8 cellular contexts compared by ENCODE assay signal in the genomic region with DNA sequence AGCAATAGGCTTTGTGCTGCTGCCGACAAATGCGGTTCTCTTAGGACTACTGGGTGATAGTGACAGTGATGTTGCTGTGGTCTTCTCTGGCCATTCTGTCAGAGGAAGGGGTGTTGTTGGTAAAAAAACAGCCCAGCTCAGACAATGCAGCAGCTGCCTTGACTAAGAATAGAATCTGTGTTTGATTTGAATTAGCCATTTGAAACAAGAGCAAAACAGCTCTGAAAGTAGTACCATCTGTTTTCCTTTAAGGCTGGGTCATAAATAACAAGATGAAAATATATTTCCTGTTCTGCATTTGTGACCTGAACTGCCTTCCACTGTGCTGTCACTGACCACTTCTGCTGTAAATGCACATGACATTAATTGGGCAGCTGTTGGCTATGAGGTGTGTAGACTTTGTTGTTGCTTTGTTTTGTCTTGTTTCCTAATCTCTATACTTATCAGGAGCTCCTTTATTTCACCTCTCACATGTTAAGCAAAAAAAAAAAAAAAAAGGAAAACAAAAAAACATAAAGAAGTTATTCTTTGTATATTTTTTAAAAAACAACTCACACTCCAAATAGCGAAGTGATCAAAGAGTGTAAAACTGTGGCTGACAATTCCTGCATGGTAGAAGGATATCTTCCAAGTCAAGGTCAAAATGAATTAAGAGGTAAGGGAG.
DNase-seq lines count a peak whose midpoint lies in the region; ATAC-seq and TF ChIP-seq lines count a peak whose summit lies in the region.

No MANE protein-coding gene starts in this region.

- DNase-seq in DMS153 treated with DMSO at 0.1 percent for 48 hours (lab: John Stamatoyannopoulos, UW; ENCODE audit: unreplicated experiment) (peak; percentile 45), COLO829 (ENCODE audit: low spot score) (no peak), activated T-cell treated with anti-CD3 and anti-CD28 coated beads for 4 hours (no peak)
- DNase-seq in stimulated activated CD4-positive, alpha-beta T cell treated with anti-CD3 and anti-CD28 coated beads, Interleukin-1b, Interleukin-23, amount 100 ng/mL, for 48 hours = no peak
- no peak for DNase-seq in activated CD4-positive, CD25-positive, alpha-beta regulatory T cell (lab: John Stamatoyannopoulos, UW)

- ATAC-seq in GM19467 (IDR thresholded peaks at IDR 0.05; ENCODE audit: unreplicated experiment) = peak; percentile 81
- ATAC-seq in HG03196 (IDR thresholded peaks at IDR 0.05; ENCODE audit: unreplicated experiment) = peak; percentile 65
- peak; percentile 91 for ATAC-seq in SK-N-SH treated with all-trans-retinoic acid at 6 μM for 48 hours

TF ChIP-seq in SK-N-SH treated with all-trans-retinoic acid at 6 μM for 48 hours, 23 proteins besides CTCF, POLR2A, EP300 and RAD21:
- TF ChIP-seq ZNF565 (CRISPR knock-in tag; conservative IDR thresholded peaks at IDR 0.05; ENCODE audit: low read depth) = 0 out of 2 replicates have a peak, but pooled peaks have one; percentile 47
- no peak for TF ChIP-seq PPARA (CRISPR knock-in tag; IDR thresholded peaks at IDR 0.05; ENCODE audit: borderline replicate concordance)
- peak; percentile 97 for TF ChIP-seq TCF4 (CRISPR knock-in tag; IDR thresholded peaks at IDR 0.05; ENCODE audit: borderline replicate concordance)
- TF ChIP-seq, protein P1, sequence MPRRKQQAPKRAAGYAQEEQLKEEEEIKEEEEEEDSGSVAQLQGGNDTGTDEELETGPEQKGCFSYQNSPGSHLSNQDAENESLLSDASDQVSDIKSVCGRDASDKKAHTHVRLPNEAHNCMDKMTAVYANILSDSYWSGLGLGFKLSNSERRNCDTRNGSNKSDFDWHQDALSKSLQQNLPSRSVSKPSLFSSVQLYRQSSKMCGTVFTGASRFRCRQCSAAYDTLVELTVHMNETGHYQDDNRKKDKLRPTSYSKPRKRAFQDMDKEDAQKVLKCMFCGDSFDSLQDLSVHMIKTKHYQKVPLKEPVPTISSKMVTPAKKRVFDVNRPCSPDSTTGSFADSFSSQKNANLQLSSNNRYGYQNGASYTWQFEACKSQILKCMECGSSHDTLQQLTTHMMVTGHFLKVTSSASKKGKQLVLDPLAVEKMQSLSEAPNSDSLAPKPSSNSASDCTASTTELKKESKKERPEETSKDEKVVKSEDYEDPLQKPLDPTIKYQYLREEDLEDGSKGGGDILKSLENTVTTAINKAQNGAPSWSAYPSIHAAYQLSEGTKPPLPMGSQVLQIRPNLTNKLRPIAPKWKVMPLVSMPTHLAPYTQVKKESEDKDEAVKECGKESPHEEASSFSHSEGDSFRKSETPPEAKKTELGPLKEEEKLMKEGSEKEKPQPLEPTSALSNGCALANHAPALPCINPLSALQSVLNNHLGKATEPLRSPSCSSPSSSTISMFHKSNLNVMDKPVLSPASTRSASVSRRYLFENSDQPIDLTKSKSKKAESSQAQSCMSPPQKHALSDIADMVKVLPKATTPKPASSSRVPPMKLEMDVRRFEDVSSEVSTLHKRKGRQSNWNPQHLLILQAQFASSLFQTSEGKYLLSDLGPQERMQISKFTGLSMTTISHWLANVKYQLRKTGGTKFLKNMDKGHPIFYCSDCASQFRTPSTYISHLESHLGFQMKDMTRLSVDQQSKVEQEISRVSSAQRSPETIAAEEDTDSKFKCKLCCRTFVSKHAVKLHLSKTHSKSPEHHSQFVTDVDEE (CRISPR knock-in tag; IDR thresholded peaks at IDR 0.05) = peak; percentile 93; the same call in 1 of the 2 replicates
- peak; percentile 39; the same call in 1 of the 2 replicates for TF ChIP-seq ISL1 (CRISPR knock-in tag; IDR thresholded peaks at IDR 0.05)
